Comparison of ENCODE assay signal across 1 cellular context in the genomic region with DNA sequence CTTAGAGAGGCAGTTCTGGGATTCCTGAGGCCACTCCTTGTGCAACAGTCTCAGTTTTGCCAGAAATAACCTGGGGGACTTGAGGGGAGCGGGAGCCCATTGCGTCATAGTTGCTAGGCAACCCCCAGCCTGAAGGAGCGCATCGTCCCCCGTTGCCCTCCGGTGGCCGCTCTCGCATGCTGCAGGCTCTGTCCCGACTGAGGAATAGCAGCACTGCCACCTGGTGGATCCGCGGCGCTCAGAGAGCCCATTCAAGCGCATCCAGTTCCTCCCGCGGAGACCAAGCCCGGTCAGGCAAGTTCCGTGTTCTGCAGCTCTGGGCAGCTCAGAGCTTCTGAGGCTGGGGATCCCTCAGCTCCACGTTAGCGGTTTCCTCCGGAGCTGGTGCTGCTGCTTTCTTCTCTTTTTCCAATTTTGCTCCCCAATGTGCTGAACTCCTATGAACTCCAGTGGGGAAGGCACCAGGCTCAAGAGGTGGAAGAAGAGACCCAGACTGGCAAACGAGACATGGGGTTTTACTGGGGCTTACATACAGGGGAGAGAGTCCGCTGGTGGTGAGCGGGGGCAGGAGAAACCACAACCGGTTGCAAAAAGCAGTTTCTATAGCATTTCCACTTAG.
TF ChIP-seq lines count a peak whose summit lies in the region.

No MANE protein-coding gene starts in this region.

TF ChIP-seq in SK-N-SH, 30 proteins besides CTCF, POLR2A, EP300 and RAD21 (continued from another document):
- TF ChIP-seq, protein P1, sequence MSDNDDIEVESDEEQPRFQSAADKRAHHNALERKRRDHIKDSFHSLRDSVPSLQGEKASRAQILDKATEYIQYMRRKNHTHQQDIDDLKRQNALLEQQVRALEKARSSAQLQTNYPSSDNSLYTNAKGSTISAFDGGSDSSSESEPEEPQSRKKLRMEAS (IDR thresholded peaks at IDR 0.05; ENCODE audit: low read depth): no peak
- TF ChIP-seq FOXM1 (IDR thresholded peaks at IDR 0.05; ENCODE audit: low read depth) (no peak), SMC3 (IDR thresholded peaks at IDR 0.05; ENCODE audit: low read depth, low read length) (peak; percentile 98), CHD2 (IDR thresholded peaks at IDR 0.05; ENCODE audit: low read length, partially characterized antibody) (peak; percentile 42), JUND (IDR thresholded peaks at IDR 0.05) (no peak), NFIC (IDR thresholded peaks at IDR 0.05; ENCODE audit: borderline replicate concordance) (no peak), TEAD4 (IDR thresholded peaks at IDR 0.05; ENCODE audit: borderline replicate concordance, insufficient read depth) (no peak), EZH2phosphoT487 (IDR thresholded peaks at IDR 0.05; ENCODE audit: borderline replicate concordance, low read depth) (no peak), MXI1 (IDR thresholded peaks at IDR 0.05; ENCODE audit: low read depth, low read length) (peak; percentile 60), FOXJ3 (CRISPR knock-in tag; IDR thresholded peaks at IDR 0.05) (no peak), POLR2AphosphoS5 (IDR thresholded peaks at IDR 0.05; ENCODE audit: low read depth, low read length) (peak; percentile 52; the same call in 1 of the 2 replicates), RFX5 (IDR thresholded peaks at IDR 0.05; ENCODE audit: low read length) (peak; percentile 98), GABPA (IDR thresholded peaks at IDR 0.05; ENCODE audit: low read depth) (no peak)
- TF ChIP-seq, protein P2, sequence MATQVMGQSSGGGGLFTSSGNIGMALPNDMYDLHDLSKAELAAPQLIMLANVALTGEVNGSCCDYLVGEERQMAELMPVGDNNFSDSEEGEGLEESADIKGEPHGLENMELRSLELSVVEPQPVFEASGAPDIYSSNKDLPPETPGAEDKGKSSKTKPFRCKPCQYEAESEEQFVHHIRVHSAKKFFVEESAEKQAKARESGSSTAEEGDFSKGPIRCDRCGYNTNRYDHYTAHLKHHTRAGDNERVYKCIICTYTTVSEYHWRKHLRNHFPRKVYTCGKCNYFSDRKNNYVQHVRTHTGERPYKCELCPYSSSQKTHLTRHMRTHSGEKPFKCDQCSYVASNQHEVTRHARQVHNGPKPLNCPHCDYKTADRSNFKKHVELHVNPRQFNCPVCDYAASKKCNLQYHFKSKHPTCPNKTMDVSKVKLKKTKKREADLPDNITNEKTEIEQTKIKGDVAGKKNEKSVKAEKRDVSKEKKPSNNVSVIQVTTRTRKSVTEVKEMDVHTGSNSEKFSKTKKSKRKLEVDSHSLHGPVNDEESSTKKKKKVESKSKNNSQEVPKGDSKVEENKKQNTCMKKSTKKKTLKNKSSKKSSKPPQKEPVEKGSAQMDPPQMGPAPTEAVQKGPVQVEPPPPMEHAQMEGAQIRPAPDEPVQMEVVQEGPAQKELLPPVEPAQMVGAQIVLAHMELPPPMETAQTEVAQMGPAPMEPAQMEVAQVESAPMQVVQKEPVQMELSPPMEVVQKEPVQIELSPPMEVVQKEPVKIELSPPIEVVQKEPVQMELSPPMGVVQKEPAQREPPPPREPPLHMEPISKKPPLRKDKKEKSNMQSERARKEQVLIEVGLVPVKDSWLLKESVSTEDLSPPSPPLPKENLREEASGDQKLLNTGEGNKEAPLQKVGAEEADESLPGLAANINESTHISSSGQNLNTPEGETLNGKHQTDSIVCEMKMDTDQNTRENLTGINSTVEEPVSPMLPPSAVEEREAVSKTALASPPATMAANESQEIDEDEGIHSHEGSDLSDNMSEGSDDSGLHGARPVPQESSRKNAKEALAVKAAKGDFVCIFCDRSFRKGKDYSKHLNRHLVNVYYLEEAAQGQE (IDR thresholded peaks at IDR 0.05; ENCODE audit: low read depth, low read length): 0 out of 2 replicates have a peak, but pooled peaks have one; percentile 40
- TF ChIP-seq, protein P3, sequence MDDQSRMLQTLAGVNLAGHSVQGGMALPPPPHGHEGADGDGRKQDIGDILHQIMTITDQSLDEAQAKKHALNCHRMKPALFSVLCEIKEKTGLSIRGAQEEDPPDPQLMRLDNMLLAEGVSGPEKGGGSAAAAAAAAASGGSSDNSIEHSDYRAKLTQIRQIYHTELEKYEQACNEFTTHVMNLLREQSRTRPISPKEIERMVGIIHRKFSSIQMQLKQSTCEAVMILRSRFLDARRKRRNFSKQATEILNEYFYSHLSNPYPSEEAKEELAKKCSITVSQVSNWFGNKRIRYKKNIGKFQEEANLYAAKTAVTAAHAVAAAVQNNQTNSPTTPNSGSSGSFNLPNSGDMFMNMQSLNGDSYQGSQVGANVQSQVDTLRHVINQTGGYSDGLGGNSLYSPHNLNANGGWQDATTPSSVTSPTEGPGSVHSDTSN (IDR thresholded peaks at IDR 0.05): no peak
